Comparison of ENCODE assay signal across 9 cellular contexts in the genomic region with DNA sequence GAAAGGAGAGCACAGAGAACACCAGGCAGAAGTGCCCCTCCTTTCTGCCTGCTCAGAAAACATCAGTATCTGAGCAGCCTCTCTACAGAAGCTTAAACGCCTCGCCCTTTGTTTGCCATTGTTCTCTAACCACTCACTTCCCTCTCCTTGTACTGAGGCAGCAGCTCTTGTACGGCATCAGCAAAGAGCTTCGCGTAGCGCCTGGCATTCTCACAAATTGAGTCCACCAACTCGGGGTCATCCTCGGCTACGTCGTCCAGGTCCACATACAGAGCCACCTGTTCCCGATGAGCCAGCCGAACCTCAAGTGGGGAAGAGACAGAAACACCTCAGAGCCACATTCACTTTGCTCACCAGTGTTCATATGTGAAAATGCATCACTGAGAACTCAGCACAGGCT. TPM values are rescaled to one million over a fixed set of nuclear protein-coding genes. Genes with fewer than 3 reads are reported as not detected.
DNase-seq lines count a peak whose midpoint lies in the region; ATAC-seq, FAIRE-seq and TF ChIP-seq lines count a peak whose summit lies in the region.
"Had no signal": no experiment of that assay in that cellular context is flagged by ENCODE, and none has a peak within 500 bp of the region (broad histone marks: within the 10 kb centered on the region; RNA-seq: fewer than 3 reads in every experiment).

No MANE protein-coding gene starts in this region.

- no peaks in the 10 kb centered on the region for H3K9me3 ChIP-seq in DND-41 (ENCODE audit: insufficient read depth, low read length, severe bottlenecking)
- no peaks in the 10 kb centered on the region for H3K9me3 ChIP-seq in OCI-LY7 (ENCODE audit: low read length)
- H3K9me3 ChIP-seq in endocrine pancreas (ENCODE audit: control insufficient read depth, low read length) = no peaks in the 10 kb centered on the region
- H3K9me3 ChIP-seq in pancreas = no peaks in the 10 kb centered on the region

- no peaks in the 10 kb centered on the region for H3K9me2 ChIP-seq in OCI-LY7 (ENCODE audit: insufficient read depth, low read length)

- DNase-seq in DND-41 (no peak), OCI-LY7 (ENCODE audit: low spot score) (no peak), pancreas (no peak), globus pallidus (ENCODE audit: low spot score) (no peak), cerebellum (ENCODE audit: low spot score) (no peak), frontal cortex (ENCODE audit: low spot score in 2 of 2) (no peak)
- DNase-seq: NCI-H774 had no signal

- H2AFZ ChIP-seq in DND-41 (ENCODE audit: low read depth, low read length) = no peak overlapping the region
- H2AFZ ChIP-seq in OCI-LY7 (ENCODE audit: low read length) = no peak overlapping the region

- H3K4me2 ChIP-seq in DND-41 (ENCODE audit: insufficient read depth, low read length) = peak overlapping the region; percentile 68
- peak overlapping the region; percentile 79 for H3K4me2 ChIP-seq in OCI-LY7 (ENCODE audit: low read length)

- ATAC-seq in DND-41 (ENCODE audit: insufficient read depth, low read depth) (no peak), pancreas (no peak), HG03025 (IDR thresholded peaks at IDR 0.05; ENCODE audit: low FRiP score, unreplicated experiment) (no peak)

- WGBS in pancreas, 2 donors = 53 to 64% methylated on average over 12 of the region's 12 CpGs

- CTCF ChIA-PET in OCI-LY7 (lab: Charles Lee; ENCODE audit: unreplicated experiment) = no interaction called here

- intact Hi-C loops in OCI-LY7 (cut with micrococcal nuclease; ENCODE audit: unreplicated experiment) = no loop called here
- intact Hi-C loops in pancreas (cut with DNase I) = no loop called here

- H3K4me3 ChIP-seq in DND-41 (ENCODE audit: low read depth in 1 of 2, low read length in 2 of 2) = peak overlapping the region; percentile 64 to 76; a peak in 3 of 4 replicates
- peak overlapping the region; percentile 90 for H3K4me3 ChIP-seq in OCI-LY7 (ENCODE audit: low read depth, low read length, poor library complexity, severe bottlenecking)
- peak overlapping the region; percentile 67 for H3K4me3 ChIP-seq in endocrine pancreas (ENCODE audit: control insufficient read depth, insufficient read depth, low read length)
- peak overlapping the region in 3 of 4 donors; percentile 34 to 88 (median 73) for H3K4me3 ChIP-seq in pancreas

- TF ChIP-seq CTCF in DND-41 (IDR thresholded peaks at IDR 0.05; ENCODE audit: borderline replicate concordance, extremely low read depth, low read length, poor library complexity, severe bottlenecking) (no peak), OCI-LY7 (conservative IDR thresholded peaks at IDR 0.05; ENCODE audit: low read length) (no peak), pancreas (IDR thresholded peaks at IDR 0.05) (no peak)

- FAIRE-seq in pancreas (lab: Jason Lieb, UNC) = no peak
- FAIRE-seq in frontal cortex (lab: Jason Lieb, UNC) = no peak

- H3K4me1 ChIP-seq in DND-41 (ENCODE audit: insufficient read depth, low read length) (peaks cover 59% of the 10 kb centered on the region), OCI-LY7 (ENCODE audit: insufficient read depth, low read length, poor library complexity, severe bottlenecking) (peaks cover 25% of the 10 kb centered on the region), endocrine pancreas (ENCODE audit: control insufficient read depth, insufficient read depth, low read length) (no peaks in the 10 kb centered on the region), pancreas (peaks cover 0 to 16% (median 4%) of the 10 kb centered on the region in 3 donors)

- POLR2A ChIA-PET in OCI-LY7 (lab: Charles Lee) = interaction anchor here (0.7 kb wide), 1 partner anchor 713 kb away, joined by 3 read pairs; no protein-coding TSS in a partner anchor

- H3K79me2 ChIP-seq in DND-41 (ENCODE audit: insufficient read depth, low read length) = peaks cover 76% of the 10 kb centered on the region
- H3K79me2 ChIP-seq in OCI-LY7 (ENCODE audit: insufficient read depth, low read depth, low read length) = peaks cover 56% of the 10 kb centered on the region

- H3K9ac ChIP-seq in DND-41 (ENCODE audit: low read depth, low read length) (peak overlapping the region; percentile 93), endocrine pancreas (ENCODE audit: control insufficient read depth, insufficient read depth, low read length) (peak overlapping the region; percentile 1)

- H4K20me1 ChIP-seq in DND-41 (ENCODE audit: insufficient read depth, low read length) = peaks cover 52% of the 10 kb centered on the region
- H4K20me1 ChIP-seq in OCI-LY7 (ENCODE audit: insufficient read depth, low read length) = peaks cover 38% of the 10 kb centered on the region

- no TSS peak for BruUV-seq in OCI-LY7 (replicated peaks; lab: Mats Ljungman, UMichigan)

- peaks cover 78% of the 10 kb centered on the region for H3K36me3 ChIP-seq in DND-41 (ENCODE audit: insufficient read depth, low read length)
- H3K36me3 ChIP-seq in OCI-LY7 (ENCODE audit: insufficient read depth, low read length) = peaks cover 64% of the 10 kb centered on the region
- peaks cover 11% of the 10 kb centered on the region for H3K36me3 ChIP-seq in endocrine pancreas (ENCODE audit: control insufficient read depth, insufficient read depth, low read length)
- peaks cover 4 to 48% (median 31%) of the 10 kb centered on the region in 3 donors for H3K36me3 ChIP-seq in pancreas

- H3K27me3 ChIP-seq in DND-41 (ENCODE audit: insufficient read depth, low read length, poor library complexity) (no peaks in the 10 kb centered on the region), endocrine pancreas (ENCODE audit: control insufficient read depth, insufficient read depth, low read length) (no peaks in the 10 kb centered on the region), pancreas (no peaks in the 10 kb centered on the region)

- H3K27ac ChIP-seq in DND-41 (ENCODE audit: low read length) = peak overlapping the region; percentile 93
- H3K27ac ChIP-seq in OCI-LY7 (ENCODE audit: low read depth, low read length, poor library complexity, severe bottlenecking) = no peak overlapping the region
- H3K27ac ChIP-seq in pancreas = no peak overlapping the region

RNA-seq across cellular contexts. Expression of gene MCM7, which starts 1.7 kb away (rescaled TPM):
- 424 and 475 TPM in 2 replicates for total RNA-seq in OCI-LY7 (2014; rRNA removed; shearing (Covaris generic))
- total RNA-seq in OCI-LY7 (2022) (423 and 443 TPM in 2 replicates), pancreas (10 to 100 TPM; 21.7 to 38.4 (median 24.1) TPM), cerebellum (57.2 TPM), frontal cortex (35.9 TPM)
- 10 to 100 TPM; 63.1 to 77.0 TPM for polyA plus RNA-seq in pancreas

RNA-seq across cellular contexts. Expression of gene AP4M1, which starts 2.0 kb away (rescaled TPM):
- total RNA-seq in OCI-LY7 (2014; rRNA removed; shearing (Covaris generic)) = 14.1 and 25.0 TPM in 2 replicates
- total RNA-seq in OCI-LY7 (2022) (29.3 and 33.8 TPM in 2 replicates), pancreas (10 to 100 TPM in 5 of 6 donors, 1 to 10 TPM in 1; 8.6 to 14.6 (median 10.9) TPM), cerebellum (15.6 TPM), frontal cortex (24.9 TPM)
- 10 to 100 TPM; 23.5 to 25.4 TPM for polyA plus RNA-seq in pancreas

RNA-seq across cellular contexts. Expression of gene COPS6, which starts 10.7 kb away (rescaled TPM):
- total RNA-seq in OCI-LY7 (2014; rRNA removed; shearing (Covaris generic)) = 57.6 and 60.5 TPM in 2 replicates
- total RNA-seq in OCI-LY7 (2022) = 93.3 and 96.0 TPM in 2 replicates
- 10 to 100 TPM; 34.6 to 44.0 (median 38.3) TPM for total RNA-seq in pancreas
- polyA plus RNA-seq in pancreas = 10 to 100 TPM; 46.0 to 82.0 TPM
- 28.8 TPM for total RNA-seq in cerebellum
- total RNA-seq in frontal cortex = 40.4 TPM

RNA-seq across cellular contexts. Expression of gene ZNF3, which starts 17.9 kb away (rescaled TPM):
- 19.8 and 21.8 TPM in 2 replicates for total RNA-seq in OCI-LY7 (2014; rRNA removed; shearing (Covaris generic))
- total RNA-seq in OCI-LY7 (2022) = 23.7 and 24.4 TPM in 2 replicates
- 10 to 100 TPM in 5 of 6 donors, 1 to 10 TPM in 1; 9.6 to 21.2 (median 13.2) TPM for total RNA-seq in pancreas
- polyA plus RNA-seq in pancreas = 10 to 100 TPM; 15.8 to 21.1 TPM
- total RNA-seq in cerebellum = 49.7 TPM
- 44.4 TPM for total RNA-seq in frontal cortex

RNA-seq across cellular contexts. Expression of gene TAF6, which starts 19.7 kb away (rescaled TPM):
- total RNA-seq in OCI-LY7 (2014; rRNA removed; shearing (Covaris generic)) = 28.0 and 35.4 TPM in 2 replicates
- total RNA-seq in OCI-LY7 (2022) (71.0 and 76.5 TPM in 2 replicates), pancreas (10 to 100 TPM; 11.7 to 27.2 (median 13.9) TPM), cerebellum (23.8 TPM), frontal cortex (17.5 TPM)
- polyA plus RNA-seq in pancreas = 10 to 100 TPM; 31.3 to 39.6 TPM
